In genomic region chr2:2183135-2183534, GRCh38 we compare ENCODE assay signal across 11 cellular contexts.
"Had no signal": no experiment of that assay in that cellular context is flagged by ENCODE, and none has a peak within 500 bp of the region (broad histone marks: within the 10 kb centered on the region; RNA-seq: fewer than 3 reads in every experiment).

No MANE protein-coding gene starts in this region.

- H3K9me3 ChIP-seq: heart right ventricle, tibial artery, vagina had no signal

- DNase-seq: activated B cell treated with CpG ODN at 0.5 μM for 24 hours; activated CD4-positive, alpha-beta T cell treated with anti-CD3 and anti-CD28 coated beads, Interleukin-2, amount 50 U/mL, for 1 hour; activated T-cell treated with anti-CD3 and anti-CD28 coated beads, Interleukin-2, amount 50 U/mL, for 1 hour; foreskin melanocyte; heart right ventricle; mammary epithelial cell; naive thymus-derived CD8-positive, alpha-beta T cell; T-helper 2 cell; tibial artery had no signal

- H3K4me3 ChIP-seq: heart right ventricle, tibial artery, vagina had no signal

- ATAC-seq: left lobe of liver; naive thymus-derived CD8-positive, alpha-beta T cell had no signal

- H3K27me3 ChIP-seq: heart right ventricle, tibial artery, vagina had no signal

- H3K27ac ChIP-seq: heart right ventricle, tibial artery, vagina had no signal

- H3K4me1 ChIP-seq: tibial artery, vagina had no signal

- H3K36me3 ChIP-seq: heart right ventricle, tibial artery, vagina had no signal
